Comparison of ENCODE assay signal across 20 cellular contexts in the genomic region with DNA sequence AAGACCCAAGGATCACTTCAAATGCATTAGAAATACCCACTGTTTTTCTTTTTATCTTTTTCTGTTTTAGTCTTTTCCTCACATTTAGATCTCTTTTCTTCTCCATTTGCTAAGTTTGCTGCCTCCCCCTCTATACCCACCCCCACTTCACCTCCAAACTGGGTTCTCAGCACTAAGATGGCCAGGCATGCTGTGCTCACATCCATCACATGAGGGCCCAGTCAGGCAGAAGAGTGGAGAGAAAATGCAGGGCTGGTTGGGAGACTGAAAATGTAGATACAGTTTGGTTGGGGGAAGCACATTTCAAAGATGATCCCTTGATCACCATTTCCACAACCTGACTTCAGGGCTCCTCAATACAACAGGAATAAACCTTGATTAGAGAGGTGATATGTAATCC. TPM values are rescaled to one million over a fixed set of nuclear protein-coding genes. Genes with fewer than 3 reads are reported as not detected.
A peak's percentile ranks its signal among the peaks of the same experiment; 100 is the strongest.
DNase-seq lines count a peak whose midpoint lies in the region; ATAC-seq and TF ChIP-seq lines count a peak whose summit lies in the region.
"Had no signal": no experiment of that assay in that cellular context is flagged by ENCODE, and none has a peak within 500 bp of the region (broad histone marks: within the 10 kb centered on the region; RNA-seq: fewer than 3 reads in every experiment).

No MANE protein-coding gene starts in this region.

- no peaks in the 10 kb centered on the region for H3K9me3 Mint-ChIP-seq in neural progenitor cell
- H3K9me3 Mint-ChIP-seq in effector memory CD8-positive, alpha-beta T cell, result no peaks in the 10 kb centered on the region
- H3K9me3 Mint-ChIP-seq: CD4-positive, alpha-beta memory T cell; GM23338; HFFc6 had no signal

- no peaks in the 10 kb centered on the region for H3K79me2 ChIP-seq in neural progenitor cell (ENCODE audit: low read depth)

- no peaks in the 10 kb centered on the region for H3K36me3 ChIP-seq in neural progenitor cell
- H3K36me3 ChIP-seq: HAP-1 had no signal

- H3K27me3 ChIP-seq in neural progenitor cell, result no peaks in the 10 kb centered on the region

- H3K4me3 Mint-ChIP-seq in neural progenitor cell, result peak overlapping the region; percentile 42
- H3K4me3 Mint-ChIP-seq in effector memory CD8-positive, alpha-beta T cell, result no peak overlapping the region
- H3K4me3 Mint-ChIP-seq: CD4-positive, alpha-beta memory T cell; GM23338; HFFc6 had no signal

- H3K4me2 ChIP-seq in neural progenitor cell, result peak overlapping the region; percentile 28
- H3K4me2 ChIP-seq: GM23338 had no signal

- peaks cover 2% of the 10 kb centered on the region for H3K27me3 Mint-ChIP-seq in neural progenitor cell (ENCODE audit: insufficient read depth, low read depth)
- peaks cover 1 to 10% of the 10 kb centered on the region in 2 donors for H3K27me3 Mint-ChIP-seq in effector memory CD8-positive, alpha-beta T cell

- no peaks in the 10 kb centered on the region for H4K20me1 ChIP-seq in neural progenitor cell (ENCODE audit: low read depth)

- no peak overlapping the region for H3K27ac Mint-ChIP-seq in neural progenitor cell
- no peak overlapping the region for H3K27ac Mint-ChIP-seq in effector memory CD8-positive, alpha-beta T cell
- H3K27ac Mint-ChIP-seq: CD4-positive, alpha-beta memory T cell; GM23338; HFFc6 had no signal

- H3K4me1 Mint-ChIP-seq in neural progenitor cell, result peaks cover 7% of the 10 kb centered on the region
- H3K4me1 Mint-ChIP-seq in effector memory CD8-positive, alpha-beta T cell (ENCODE audit: low read depth in 2 of 2), result no peaks in the 10 kb centered on the region
- H3K4me1 Mint-ChIP-seq: CD4-positive, alpha-beta memory T cell had no signal

- intact Hi-C loops in Right ventricle myocardium inferior (cut with DNase I), result no loop called here

- ATAC-seq in HG03039 (IDR thresholded peaks at IDR 0.05; ENCODE audit: unreplicated experiment) (no peak), Right ventricle myocardium inferior (no peak)
- no peak for ATAC-seq in effector memory CD8-positive, alpha-beta T cell (replicated peaks)
- ATAC-seq: GM12878, GM23338 had no signal

- no peak overlapping the region for H3K9ac ChIP-seq in neural progenitor cell

- no peak overlapping the region for H2AFZ ChIP-seq in neural progenitor cell (replicated peaks)
- H2AFZ ChIP-seq: GM23338 had no signal

- DNase-seq in NCI-H82 (lab: John Stamatoyannopoulos, UW) (peak; percentile 31), NCI-H82 treated with DMSO at 0.1 percent for 48 hours (lab: John Stamatoyannopoulos, UW; ENCODE audit: unreplicated experiment) (no peak), cerebellum (ENCODE audit: low spot score) (peak; percentile 45), neural progenitor cell (ENCODE audit: low spot score) (peak; percentile 11), Ammon's horn (ENCODE audit: low spot score) (no peak), Right ventricle myocardium inferior (ENCODE audit: missing footprints) (no peak)
- DNase-seq in effector memory CD8-positive, alpha-beta T cell, result no peak
- DNase-seq: AML-193; Calu3; CD4-positive, alpha-beta memory T cell; COR-L47; DMS153; DND-41; GDM1; HFFc6 had no signal

- H3K27ac ChIP-seq in neural progenitor cell, result no peak overlapping the region
- H3K27ac ChIP-seq: 22Rv1 had no signal

- no peak overlapping the region for H3K4me3 ChIP-seq in neural progenitor cell
- H3K4me3 ChIP-seq: GM12878, GM23338, HAP-1 had no signal

- no peak for TF ChIP-seq CTCF in neural progenitor cell (IDR thresholded peaks at IDR 0.05)

- peaks cover 32% of the 10 kb centered on the region for H3K4me1 ChIP-seq in neural progenitor cell
- H3K4me1 ChIP-seq: HAP-1 had no signal

- H3K36me3 Mint-ChIP-seq in neural progenitor cell, result peaks cover 11% of the 10 kb centered on the region
- no peaks in the 10 kb centered on the region for H3K36me3 Mint-ChIP-seq in effector memory CD8-positive, alpha-beta T cell (ENCODE audit: insufficient read depth)
- H3K36me3 Mint-ChIP-seq: CD4-positive, alpha-beta memory T cell had no signal

- no peaks in the 10 kb centered on the region for H3K9me3 ChIP-seq in neural progenitor cell (ENCODE audit: low read depth)
- H3K9me3 ChIP-seq: HAP-1 had no signal

- H3F3A ChIP-seq in neural progenitor cell (ENCODE audit: low read depth), result peaks cover 7% of the 10 kb centered on the region

RNA-seq across cellular contexts. Expression of gene GAP43, which starts 8.7 kb away (rescaled TPM):
- total RNA-seq in cerebellum (125 TPM), neural progenitor cell (ENCODE audit: low replicate concordance) (5.0 and 8.5 TPM in 2 replicates), Right ventricle myocardium inferior (0.22 TPM)
- total RNA-seq: Calu3; CD4-positive, alpha-beta memory T cell; GM12878 had no signal

Comparison
In these comparisons a context has a peak if more than half of its experiments do, and no peak if none do; other contexts are left out.
1. DNase-seq: peak in NCI-H82 (single experiment), cerebellum (single experiment) and neural progenitor cell (single experiment); none in NCI-H82 treated with DMSO at 0.1 percent for 48 hours (single experiment), Ammon's horn (single experiment), effector memory CD8-positive, alpha-beta T cell (0 of 3) and Right ventricle myocardium inferior (single experiment).
2. RNA of gene GAP43, which starts 8.7 kb away (total RNA-seq): 125 TPM in cerebellum (single experiment); 5.0 to 8.5 TPM in neural progenitor cell and 0.22 TPM in Right ventricle myocardium inferior (single experiment); every median in the first group is over 10 times any median in the second.